Comparison of ENCODE assay signal across 17 cellular contexts in the genomic region with DNA sequence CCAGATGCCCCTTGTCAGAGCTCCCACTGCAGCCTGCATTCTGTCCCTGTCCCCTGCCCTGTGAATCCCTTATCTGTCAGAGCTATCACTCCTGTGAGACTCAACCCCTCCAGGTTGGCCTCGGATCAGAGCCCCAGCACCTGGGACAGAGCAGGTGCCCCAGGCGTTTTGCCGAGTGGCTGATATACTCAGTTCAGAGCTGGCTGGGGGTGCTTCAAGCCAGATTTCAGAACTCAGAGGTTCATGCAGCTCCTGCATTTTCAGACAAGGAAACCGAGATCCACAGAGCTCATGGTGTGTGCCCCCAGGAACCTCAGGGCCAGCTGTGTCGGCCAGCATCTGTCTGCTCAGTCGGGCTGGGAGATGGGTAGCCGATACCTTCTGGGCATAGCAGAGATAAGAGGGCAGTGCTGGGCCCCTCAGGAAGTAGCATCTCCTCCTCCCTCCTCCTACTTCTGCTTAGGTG.
DNase-seq lines count a peak whose midpoint lies in the region; TF ChIP-seq lines count a peak whose summit lies in the region.
"Had no signal": no experiment of that assay in that cellular context is flagged by ENCODE, and none has a peak within 500 bp of the region (broad histone marks: within the 10 kb centered on the region; RNA-seq: fewer than 3 reads in every experiment).

No MANE protein-coding gene starts in this region.

- no peak overlapping the region for H4K8ac ChIP-seq in trophoblast cell (ENCODE audit: low read depth, low read length)

- peak; percentile 4 for DNase-seq in activated CD4-positive, alpha-beta T cell treated with anti-CD3 and anti-CD28 coated beads for 1 hour
- DNase-seq in activated CD4-positive, alpha-beta T cell treated with anti-CD3 and anti-CD28 coated beads for 4 hours, result no peak
- DNase-seq in D341Med (ENCODE audit: low spot score) (peak; percentile 10), endodermal cell (peak; percentile 82), trophoblast cell (peak; percentile 56 to 84), NCI-H446 treated with DMSO at 0.1 percent for 48 hours (lab: John Stamatoyannopoulos, UW) (no peak), NCI-H187 treated with DMSO at 0.1 percent for 48 hours (lab: John Stamatoyannopoulos, UW) (no peak), MV-4-11 (lab: John Stamatoyannopoulos, UW) (no peak)
- DNase-seq: DMS153; EL; KG1; NCI-H1092 treated with DMSO at 0.1 percent for 48 hours; NCI-H226; NCI-H526 treated with DMSO at 0.1 percent for 48 hours; NK-92 treated with Interleukin-12 subunit alpha and Interleukin-12 subunit beta, amount 100 ng/mL, for 24 hours; OCI-M1 had no signal

- H3K27me3 Mint-ChIP-seq in endodermal cell (ENCODE audit: insufficient read depth), result no peaks in the 10 kb centered on the region

- H3K27ac Mint-ChIP-seq in endodermal cell, result peak overlapping the region; percentile 87

- no peak overlapping the region for H4K91ac ChIP-seq in trophoblast cell (ENCODE audit: low read depth, low read length)

- no peak overlapping the region for H4K12ac ChIP-seq in trophoblast cell (ENCODE audit: low read depth, low read length)

- no peak overlapping the region for H3K4ac ChIP-seq in trophoblast cell (ENCODE audit: low read depth, low read length)

- no peak for TF ChIP-seq CTCF in endodermal cell (conservative IDR thresholded peaks at IDR 0.05)

- H3K4me1 ChIP-seq in endodermal cell (ENCODE audit: control insufficient read depth, insufficient read depth, low read length) (peaks cover 17% of the 10 kb centered on the region), trophoblast cell (ENCODE audit: control insufficient read depth in 1 of 2, insufficient read depth in 2 of 2, low read length in 2 of 2) (no peaks in the 10 kb centered on the region)

- H3K27ac ChIP-seq in endodermal cell (ENCODE audit: low read depth, low read length) (peak overlapping the region; percentile 16), trophoblast cell (ENCODE audit: low read depth, low read length) (no peak overlapping the region)
- H3K27ac ChIP-seq: C4-2B had no signal

- H3K4me3 ChIP-seq in endodermal cell (ENCODE audit: low read length) (no peak overlapping the region), trophoblast cell (ENCODE audit: low read depth, low read length) (no peak overlapping the region)

- no peaks in the 10 kb centered on the region for H3K36me3 Mint-ChIP-seq in endodermal cell (ENCODE audit: low read depth)

- H3K18ac ChIP-seq in trophoblast cell (ENCODE audit: low read length), result no peak overlapping the region

- H2AK5ac ChIP-seq in trophoblast cell (ENCODE audit: low read length), result no peak overlapping the region

- no peaks in the 10 kb centered on the region for H3K36me3 ChIP-seq in endodermal cell (ENCODE audit: control insufficient read depth, insufficient read depth, low read length)
- no peaks in the 10 kb centered on the region for H3K36me3 ChIP-seq in trophoblast cell (ENCODE audit: control insufficient read depth in 1 of 2, insufficient read depth in 2 of 2, low read length in 2 of 2)

- peaks cover 37% of the 10 kb centered on the region for H3K4me1 Mint-ChIP-seq in endodermal cell

- H2AFZ ChIP-seq in trophoblast cell (ENCODE audit: insufficient read depth, low read length, poor library complexity), result no peak overlapping the region

- no peak overlapping the region for H3K14ac ChIP-seq in trophoblast cell (ENCODE audit: low read length)

- no peak overlapping the region for H2BK12ac ChIP-seq in trophoblast cell (ENCODE audit: low read length)

- H3K9me3 Mint-ChIP-seq in endodermal cell, result peaks cover 6% of the 10 kb centered on the region

- H2BK120ac ChIP-seq in trophoblast cell (ENCODE audit: insufficient read depth, low read length, poor library complexity), result no peak overlapping the region

- no peak overlapping the region for H2BK5ac ChIP-seq in trophoblast cell (ENCODE audit: low read depth, low read length, poor library complexity)

- no peaks in the 10 kb centered on the region for H3K79me2 ChIP-seq in trophoblast cell (ENCODE audit: control insufficient read depth, insufficient read depth, low read length, poor library complexity)

- H3K27me3 ChIP-seq in endodermal cell (ENCODE audit: control insufficient read depth, insufficient read depth, low read length, poor library complexity, severe bottlenecking) (no peaks in the 10 kb centered on the region), trophoblast cell (ENCODE audit: insufficient read depth, low read length) (no peaks in the 10 kb centered on the region)

- H3K9ac ChIP-seq in endodermal cell (ENCODE audit: extremely low read depth, low read length, poor library complexity, severe bottlenecking), result no peak overlapping the region
- H3K9ac ChIP-seq in trophoblast cell (ENCODE audit: low read length), result no peak overlapping the region

- 31 to 40% methylated on average over 4 to 7 of the region's 7 CpGs for WGBS in endodermal cell (ENCODE audit: insufficient coverage in 1 of 2, insufficient read length in 1 of 2), 2 experiments
- no CpG with 5 or more reads among the region's 7 CpGs for WGBS in trophoblast cell (ENCODE audit: extremely low coverage, insufficient coverage, insufficient read length)

- H3K23ac ChIP-seq in trophoblast cell (ENCODE audit: low read length), result no peak overlapping the region

- H3K4me3 Mint-ChIP-seq in endodermal cell, result peak overlapping the region; percentile 13

- H3K9me3 ChIP-seq in endodermal cell (ENCODE audit: control insufficient read depth, low read length), result peaks cover 11% of the 10 kb centered on the region
- H3K9me3 ChIP-seq in trophoblast cell (ENCODE audit: insufficient read depth, low read depth, low read length), result peaks cover 3% of the 10 kb centered on the region

- H3K79me1 ChIP-seq in trophoblast cell (ENCODE audit: low read length), result no peaks in the 10 kb centered on the region

- no peak overlapping the region for H3K4me2 ChIP-seq in trophoblast cell (ENCODE audit: low read length)

Comparison
In these comparisons a context has a peak if more than half of its experiments do, and no peak if none do; other contexts are left out.
1. DNase-seq: peak in activated CD4-positive, alpha-beta T cell treated with anti-CD3 and anti-CD28 coated beads for 1 hour (single experiment), D341Med (single experiment), endodermal cell (single experiment) and trophoblast cell (2 of 2); none in activated CD4-positive, alpha-beta T cell treated with anti-CD3 and anti-CD28 coated beads for 4 hours (0 of 2), NCI-H446 treated with DMSO at 0.1 percent for 48 hours (single experiment), NCI-H187 treated with DMSO at 0.1 percent for 48 hours (single experiment) and MV-4-11 (single experiment).